Comparison of ENCODE assay signal across 19 cellular contexts in the genomic region with DNA sequence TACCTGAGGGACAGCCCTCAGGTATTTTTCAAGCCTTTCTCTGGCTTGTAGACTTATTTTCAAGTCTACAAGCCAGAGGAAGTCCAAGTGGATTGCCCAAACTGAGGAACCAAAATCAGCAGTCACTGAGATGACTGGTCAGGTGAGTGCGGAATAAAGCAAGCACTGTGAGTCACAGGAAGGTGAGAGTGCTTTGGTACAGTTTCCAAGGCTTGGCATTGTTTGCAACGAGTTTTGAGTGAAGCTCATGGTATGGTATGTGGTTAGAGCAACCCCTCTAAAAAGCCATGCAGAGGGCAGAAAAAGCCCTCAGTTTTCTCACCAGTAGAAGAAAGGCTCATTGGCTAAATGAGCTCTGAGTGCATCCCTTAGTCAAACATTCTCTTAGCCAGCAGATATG.
"Had no signal": no experiment of that assay in that cellular context is flagged by ENCODE, and none has a peak within 500 bp of the region (broad histone marks: within the 10 kb centered on the region; RNA-seq: fewer than 3 reads in every experiment).

No MANE protein-coding gene starts in this region.

- H3K9me3 ChIP-seq: gastrocnemius medialis, right atrium auricular region, suprapubic skin, transverse colon, vagina had no signal

- DNase-seq: activated CD4-positive, alpha-beta T cell treated with anti-CD3 and anti-CD28 coated beads, Interleukin-2, amount 50 U/mL, for 48 hours; activated naive CD4-positive, alpha-beta T cell; activated naive CD8-positive, alpha-beta T cell treated with anti-CD3 and anti-CD28 coated beads for 36 hours; amniotic stem cell; dorsolateral prefrontal cortex; gastrocnemius medialis; head of caudate nucleus; left ventricle myocardium superior; mesenchymal stem cell; naive thymus-derived CD4-positive, alpha-beta T cell; stimulated activated CD4-positive, alpha-beta T cell treated with anti-CD3 and anti-CD28 coated beads, Interleukin-2, amount 100 ng/mL, for 24 hours; stimulated activated naive CD8-positive, alpha-beta T cell treated with anti-CD3 and anti-CD28 coated beads, Interleukin-15, Interleukin-2, amounts not matched to agents 100 U/mL and 50 U/mL, for 24 hours; transverse colon had no signal

- H3K36me3 ChIP-seq: gastrocnemius medialis, neural progenitor cell, right atrium auricular region, suprapubic skin, transverse colon, vagina, WERI-Rb-1 had no signal

- ATAC-seq: activated CD4-positive, alpha-beta T cell treated with anti-CD3 and anti-CD28 coated beads for 36 hours; gastrocnemius medialis; left ventricle myocardium superior; naive thymus-derived CD4-positive, alpha-beta T cell; stimulated activated naive CD8-positive, alpha-beta T cell treated with anti-CD3 and anti-CD28 coated beads, Interleukin-15, Interleukin-2, amounts not matched to agents 100 U/mL and 50 U/mL, for 24 hours had no signal

- H3K4me3 ChIP-seq: dorsolateral prefrontal cortex, gastrocnemius medialis, neural progenitor cell, right atrium auricular region, suprapubic skin, transverse colon, vagina had no signal

- H3K27me3 ChIP-seq: gastrocnemius medialis, neural progenitor cell, right atrium auricular region, suprapubic skin, transverse colon, vagina had no signal

- H3K27ac ChIP-seq: dorsolateral prefrontal cortex, gastrocnemius medialis, neural progenitor cell, right atrium auricular region, suprapubic skin, transverse colon, vagina, WERI-Rb-1 had no signal

- H3K4me1 ChIP-seq: gastrocnemius medialis, neural progenitor cell, right atrium auricular region, suprapubic skin, transverse colon, vagina had no signal
